In the genomic region with DNA sequence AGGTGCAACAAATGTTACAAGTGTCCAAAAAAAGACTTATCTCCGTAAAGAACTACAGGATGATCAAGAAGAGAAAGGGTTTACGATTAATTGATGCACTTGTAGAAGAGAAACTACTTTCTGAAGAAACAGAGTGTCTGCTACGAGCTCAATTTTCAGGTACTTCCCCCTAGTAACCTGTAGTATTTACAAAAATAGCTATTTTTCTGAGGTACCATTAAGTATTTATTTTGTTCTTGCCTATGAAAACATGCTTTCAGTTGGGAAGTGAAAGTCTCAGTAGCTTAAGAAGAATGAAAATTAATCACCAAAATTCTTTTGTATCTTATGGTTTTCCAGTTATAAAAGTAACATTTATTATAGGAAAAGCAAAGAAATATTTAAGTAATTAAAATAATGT, we compare ENCODE assay signal across 22 cellular contexts. TPM values are rescaled to one million over a fixed set of nuclear protein-coding genes. Genes with fewer than 3 reads are reported as not detected.
DNase-seq lines count a peak whose midpoint lies in the region; ATAC-seq, FAIRE-seq and TF ChIP-seq lines count a peak whose summit lies in the region.
"Had no signal": no experiment of that assay in that cellular context is flagged by ENCODE, and none has a peak within 500 bp of the region (broad histone marks: within the 10 kb centered on the region; RNA-seq: fewer than 3 reads in every experiment).

No MANE protein-coding gene starts in this region.

- no peak overlapping the region for H3K27ac Mint-ChIP-seq in Caco-2 (ENCODE audit: unreplicated experiment)
- H3K27ac Mint-ChIP-seq: activated CD4-positive, alpha-beta T cell treated with anti-CD3 and anti-CD28 coated beads, Interleukin-2, amount 10 ng/mL, durations not matched to agents 7 days and 5 days; H9; stimulated activated effector memory CD8-positive, alpha-beta T cell treated with anti-CD3 and anti-CD28 coated beads, Interleukin-12 subunit alpha, Interleukin-12 subunit beta, amount 100 ng/mL, for 72 hours had no signal

- no peak overlapping the region for H3K27ac ChIP-seq in OCI-LY3 (ENCODE audit: low read length)
- H3K27ac ChIP-seq: parathyroid adenoma had no signal

- no peaks in the 10 kb centered on the region for H3K36me3 Mint-ChIP-seq in Caco-2 (ENCODE audit: insufficient read depth, unreplicated experiment)

- intact Hi-C loops in Caco-2 (cut with micrococcal nuclease; ENCODE audit: unreplicated experiment) = loop anchor here (10.0 kb wide), 1 partner anchor 378 kb away; the partner anchor contains the start of gene COQ2

- H4K20me1 ChIP-seq in OCI-LY3 (ENCODE audit: insufficient read depth, low read length) = peaks cover 7% of the 10 kb centered on the region

- H3K4me1 Mint-ChIP-seq in Caco-2 (ENCODE audit: low read depth, unreplicated experiment) = no peaks in the 10 kb centered on the region

- no peak for DNase-seq in GM18507 (ENCODE audit: extremely low spot score, insufficient read length, low read depth)
- no peak for DNase-seq in H54 (ENCODE audit: insufficient read length, low spot score)
- DNase-seq in HCEC 1CT = no peak
- DNase-seq in Caco-2 = no peak
- DNase-seq: activated CD4-positive, alpha-beta T cell treated with anti-CD3 and anti-CD28 coated beads, Interleukin-2, amount 10 ng/mL, durations not matched to agents 7 days and 5 days; activated T-cell treated with anti-CD3 and anti-CD28 coated beads, Interleukin-2, amount 50 U/mL, for 1 hour; AML-193; caudate nucleus; effector memory CD8-positive, alpha-beta T cell; GF-D8; H9; left ventricle myocardium superior; NCI-H1105; NCI-H345; T1000 had no signal

- H3K27me3 Mint-ChIP-seq in Caco-2 (ENCODE audit: insufficient read depth, unreplicated experiment) = no peaks in the 10 kb centered on the region
- H3K27me3 Mint-ChIP-seq: activated CD4-positive, alpha-beta T cell treated with anti-CD3 and anti-CD28 coated beads, Interleukin-2, amount 10 ng/mL, durations not matched to agents 7 days and 5 days; effector memory CD8-positive, alpha-beta T cell had no signal

- H3K4me1 ChIP-seq in OCI-LY3 (ENCODE audit: low read length) = peaks cover 30% of the 10 kb centered on the region
- no peaks in the 10 kb centered on the region for H3K4me1 ChIP-seq in Caco-2

- POLR2A ChIA-PET in Caco-2 (lab: Charles Lee) = no interaction called here

- no TSS peak for BruUV-seq in Caco-2 (replicated peaks; lab: Mats Ljungman, UMichigan)

- no peak overlapping the region for H3K4me3 Mint-ChIP-seq in Caco-2 (ENCODE audit: unreplicated experiment)
- H3K4me3 Mint-ChIP-seq: activated CD4-positive, alpha-beta T cell treated with anti-CD3 and anti-CD28 coated beads, Interleukin-2, amount 10 ng/mL, durations not matched to agents 7 days and 5 days; effector memory CD8-positive, alpha-beta T cell; H9; stimulated activated effector memory CD8-positive, alpha-beta T cell treated with anti-CD3 and anti-CD28 coated beads, Interleukin-12 subunit alpha, Interleukin-12 subunit beta, amount 100 ng/mL, for 72 hours had no signal

- ATAC-seq in GM21390 (IDR thresholded peaks at IDR 0.05; ENCODE audit: unreplicated experiment) (peak; percentile 45), HG02973 (IDR thresholded peaks at IDR 0.05; ENCODE audit: unreplicated experiment) (peak; percentile 41), HG03469 (IDR thresholded peaks at IDR 0.05; ENCODE audit: unreplicated experiment) (no peak)
- ATAC-seq: effector memory CD8-positive, alpha-beta T cell; left ventricle myocardium superior; stimulated activated effector memory CD8-positive, alpha-beta T cell treated with anti-CD3 and anti-CD28 coated beads, Interleukin-12 subunit alpha, Interleukin-12 subunit beta, amount 100 ng/mL, for 72 hours had no signal

- H3K9me3 ChIP-seq in OCI-LY3 (ENCODE audit: insufficient read depth, low read length) = no peaks in the 10 kb centered on the region
- H3K9me3 ChIP-seq in Caco-2 = no peaks in the 10 kb centered on the region

- H3K9ac ChIP-seq in OCI-LY3 (ENCODE audit: low read length) = no peak overlapping the region
- H3K9ac ChIP-seq: parathyroid adenoma had no signal

- no peaks in the 10 kb centered on the region for H3K9me3 Mint-ChIP-seq in Caco-2 (ENCODE audit: unreplicated experiment)
- H3K9me3 Mint-ChIP-seq: activated CD4-positive, alpha-beta T cell treated with anti-CD3 and anti-CD28 coated beads, Interleukin-2, amount 10 ng/mL, durations not matched to agents 7 days and 5 days; effector memory CD8-positive, alpha-beta T cell; H9; stimulated activated effector memory CD8-positive, alpha-beta T cell treated with anti-CD3 and anti-CD28 coated beads, Interleukin-12 subunit alpha, Interleukin-12 subunit beta, amount 100 ng/mL, for 72 hours had no signal

- peak; percentile 80 for FAIRE-seq in GM18507 (lab: Jason Lieb, UNC)
- FAIRE-seq in H54 (lab: Jason Lieb, UNC) = no peak
- FAIRE-seq: D721Med had no signal

- CTCF ChIA-PET in Caco-2 (lab: Charles Lee) = no interaction called here

- no peak for TF ChIP-seq POLR2A in H54 (IDR thresholded peaks at IDR 0.05; ENCODE audit: low read depth, low read length)

- peak overlapping the region; percentile 62 for H3K4me2 ChIP-seq in OCI-LY3 (ENCODE audit: low read length)

- no peaks in the 10 kb centered on the region for H3K36me3 ChIP-seq in OCI-LY3 (replicated peaks; ENCODE audit: low read depth, low read length)
- peaks cover 2% of the 10 kb centered on the region; the same call in 1 of the 2 replicates for H3K36me3 ChIP-seq in Caco-2 (ENCODE audit: control insufficient read depth, insufficient read depth, low read length)

- H3K27me3 ChIP-seq in OCI-LY3 (ENCODE audit: low read depth, low read length) (no peaks in the 10 kb centered on the region), Caco-2 (replicated peaks; ENCODE audit: control insufficient read depth, insufficient read depth, low read length) (no peaks in the 10 kb centered on the region)

- H2AFZ ChIP-seq in OCI-LY3 (ENCODE audit: low read depth, low read length) = no peak overlapping the region
- H2AFZ ChIP-seq: parathyroid adenoma had no signal

- peak overlapping the region; percentile 29 for H3K4me3 ChIP-seq in OCI-LY3 (ENCODE audit: low read length)
- H3K4me3 ChIP-seq in Caco-2 (ENCODE audit: low read depth, low read length) = no peak overlapping the region

- peaks cover 4% of the 10 kb centered on the region; the same call in 1 of the 2 replicates for H3K79me2 ChIP-seq in OCI-LY3 (ENCODE audit: low read length)
- H3K79me2 ChIP-seq: parathyroid adenoma had no signal

- TF ChIP-seq CTCF in OCI-LY3 (IDR thresholded peaks at IDR 0.05; ENCODE audit: low read depth, low read length) = no peak
- TF ChIP-seq CTCF in Caco-2 (IDR thresholded peaks at IDR 0.05; ENCODE audit: insufficient read depth in 1 of 2, low read depth in 1 of 2, low read length in 1 of 2, severe bottlenecking in 1 of 2, unreplicated experiment in 1 of 2) = no peak

RNA-seq across cellular contexts. Expression of gene THAP9, which starts 5.9 kb away (rescaled TPM):
- total RNA-seq in Caco-2 (2022) = 6.8 and 7.9 TPM in 2 replicates

RNA-seq across cellular contexts. Expression of gene SEC31A, which starts 15.5 kb away (rescaled TPM):
- total RNA-seq in Caco-2 (2022) = 175 and 187 TPM in 2 replicates
